In the genomic region with DNA sequence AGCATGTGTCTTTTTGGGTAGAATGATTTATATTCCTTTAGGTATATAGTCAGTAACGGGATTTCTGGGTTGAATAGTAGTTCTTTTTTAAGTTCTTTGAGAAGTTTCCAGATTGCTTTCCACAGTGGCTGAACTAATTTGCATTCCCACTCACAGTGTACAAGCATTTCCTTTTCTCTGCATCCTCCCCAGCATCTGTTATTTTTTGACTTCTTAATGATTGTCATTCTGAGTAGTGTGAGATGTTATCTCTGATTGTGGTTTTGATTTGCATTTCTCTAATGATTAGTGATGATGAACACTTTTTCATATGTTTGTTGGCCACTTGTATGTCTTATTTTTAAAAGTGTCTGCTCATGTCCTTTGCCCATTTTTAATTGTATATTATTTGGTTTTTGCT, we compare ENCODE assay signal across 1 cellular context.
TF ChIP-seq lines count a peak whose summit lies in the region.

No MANE protein-coding gene starts in this region.

TF ChIP-seq in SK-N-SH treated with all-trans-retinoic acid at 6 μM for 48 hours, 23 proteins besides CTCF, POLR2A, EP300 and RAD21 (continued from another document):
- TF ChIP-seq, protein P1, sequence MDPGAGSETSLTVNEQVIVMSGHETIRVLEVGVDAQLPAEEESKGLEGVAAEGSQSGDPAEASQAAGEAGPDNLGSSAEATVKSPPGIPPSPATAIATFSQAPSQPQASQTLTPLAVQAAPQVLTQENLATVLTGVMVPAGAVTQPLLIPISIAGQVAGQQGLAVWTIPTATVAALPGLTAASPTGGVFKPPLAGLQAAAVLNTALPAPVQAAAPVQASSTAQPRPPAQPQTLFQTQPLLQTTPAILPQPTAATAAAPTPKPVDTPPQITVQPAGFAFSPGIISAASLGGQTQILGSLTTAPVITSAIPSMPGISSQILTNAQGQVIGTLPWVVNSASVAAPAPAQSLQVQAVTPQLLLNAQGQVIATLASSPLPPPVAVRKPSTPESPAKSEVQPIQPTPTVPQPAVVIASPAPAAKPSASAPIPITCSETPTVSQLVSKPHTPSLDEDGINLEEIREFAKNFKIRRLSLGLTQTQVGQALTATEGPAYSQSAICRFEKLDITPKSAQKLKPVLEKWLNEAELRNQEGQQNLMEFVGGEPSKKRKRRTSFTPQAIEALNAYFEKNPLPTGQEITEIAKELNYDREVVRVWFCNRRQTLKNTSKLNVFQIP (CRISPR knock-in tag; IDR thresholded peaks at IDR 0.05; ENCODE audit: borderline replicate concordance, low read depth) = no peak
- TF ChIP-seq GLIS3 (CRISPR knock-in tag; IDR thresholded peaks at IDR 0.05) = no peak
- TF ChIP-seq ZFP3 (CRISPR knock-in tag; IDR thresholded peaks at IDR 0.05) = no peak
- no peak for TF ChIP-seq ZNF565 (CRISPR knock-in tag; conservative IDR thresholded peaks at IDR 0.05; ENCODE audit: low read depth)
